8 cellular contexts compared by ENCODE assay signal in the genomic region with DNA sequence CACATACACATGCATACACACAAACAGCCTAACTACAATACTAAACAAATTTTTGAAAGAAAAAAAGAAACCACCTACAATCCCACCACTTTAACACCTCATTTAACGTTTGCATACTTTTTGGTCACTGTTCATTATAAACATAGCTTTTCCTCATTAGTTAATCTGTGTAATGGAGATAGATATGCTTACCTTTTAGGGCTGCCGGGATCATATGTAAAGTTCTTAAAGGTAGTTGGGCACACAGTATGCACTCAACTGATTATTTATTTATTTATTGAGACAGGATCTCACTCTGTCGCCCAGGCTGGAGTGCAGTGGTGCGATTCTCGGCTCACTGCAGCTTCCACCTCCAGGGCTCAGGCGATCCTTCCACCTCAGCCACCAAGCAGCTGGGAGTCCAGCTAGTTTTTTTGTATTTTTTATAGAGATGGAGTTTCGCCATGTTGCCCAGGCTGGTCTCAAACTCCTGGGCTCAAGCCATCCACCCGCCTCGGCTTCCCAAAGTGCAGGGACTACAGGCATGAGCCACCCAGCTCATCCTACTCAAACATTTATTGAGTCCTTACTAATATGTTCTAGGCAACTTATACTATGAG. TPM values are rescaled to one million over a fixed set of nuclear protein-coding genes. Genes with fewer than 3 reads are reported as not detected.
A peak's percentile ranks its signal among the peaks of the same experiment; 100 is the strongest.
DNase-seq lines count a peak whose midpoint lies in the region; ATAC-seq and TF ChIP-seq lines count a peak whose summit lies in the region.

No MANE protein-coding gene starts in this region.

- no peak for ATAC-seq in GM21786 (IDR thresholded peaks at IDR 0.05; ENCODE audit: unreplicated experiment)

- H3K9me3 ChIP-seq in SK-N-MC (ENCODE audit: low read depth, low read length), result no peaks in the 10 kb centered on the region

- intact Hi-C loops in posterior vena cava (cut with DNase I), result no loop called here

- no peak for TF ChIP-seq CTCF in fibroblast of mammary gland (conservative IDR thresholded peaks at IDR 0.05; ENCODE audit: control insufficient read depth, insufficient read depth, low read depth, low read length)

- DNase-seq in SK-N-MC (ENCODE audit: low read depth, low spot score) (no peak), fibroblast of mammary gland (ENCODE audit: low read depth) (no peak), posterior vena cava (ENCODE audit: low spot score) (peak; percentile 65), NCI-H1417 treated with DMSO at 0.1 percent for 48 hours (lab: John Stamatoyannopoulos, UW) (no peak), NCI-H510A treated with DMSO at 0.1 percent for 48 hours (lab: John Stamatoyannopoulos, UW) (no peak), iPS-NIHi11 (ENCODE audit: low spot score) (no peak)

- peak overlapping the region; percentile 83 for H3K27ac ChIP-seq in SK-N-MC

- peak overlapping the region; percentile 83 for H3K9ac ChIP-seq in SK-N-MC (ENCODE audit: insufficient read length)

- H3K4me3 ChIP-seq in GM08714 (ENCODE audit: low read length) (peak overlapping the region; percentile 57), SK-N-MC (peak overlapping the region; percentile 95), fibroblast of mammary gland (ENCODE audit: control insufficient read depth, low read depth, low read length) (peak overlapping the region; percentile 99)

- H3K36me3 ChIP-seq in SK-N-MC (ENCODE audit: insufficient read depth, low read length), result no peaks in the 10 kb centered on the region

RNA-seq across cellular contexts. Expression of a gene that starts 0.7 kb away (rescaled TPM):
- total RNA-seq in posterior vena cava, result 10 to 100 TPM; 17.0 to 22.1 TPM

RNA-seq across cellular contexts. Expression of a gene that starts 17.7 kb away (rescaled TPM):
- 10 to 100 TPM; 17.5 to 22.9 TPM for total RNA-seq in posterior vena cava
